ENCODE assay signal across 7 cellular contexts in genomic region chr2:237432484-237433092, GRCh38. TPM values are rescaled to one million over a fixed set of nuclear protein-coding genes. Genes with fewer than 3 reads are reported as not detected.
DNase-seq lines count a peak whose midpoint lies in the region; ATAC-seq and TF ChIP-seq lines count a peak whose summit lies in the region.

No MANE protein-coding gene starts in this region.

- H3K79me2 ChIP-seq in PC-9 (ENCODE audit: low read depth): no peaks in the 10 kb centered on the region

- H2AFZ ChIP-seq in PC-9: peak overlapping the region; percentile 58; the same call in 1 of the 2 replicates

- ATAC-seq in right cardiac atrium: peak; percentile 66 to 81
- ATAC-seq in HG02798 (IDR thresholded peaks at IDR 0.05; ENCODE audit: poor library complexity, unreplicated experiment): no peak

- H3K36me3 ChIP-seq in PC-9 (ENCODE audit: low read depth): no peaks in the 10 kb centered on the region
- no peaks in the 10 kb centered on the region for H3K36me3 ChIP-seq in SJCRH30

- H3K4me2 ChIP-seq in PC-9: peak overlapping the region; percentile 68

- intact Hi-C loops in PC-9 (cut with micrococcal nuclease; ENCODE audit: unreplicated experiment) (loop anchor here (2.0 kb wide), 1 partner anchor 32 kb away; no protein-coding TSS in a partner anchor), right cardiac atrium (cut with DNase I) (no loop called here)

- no TSS peak for BruUV-seq in PC-9 (replicated peaks; lab: Mats Ljungman, UMichigan)

- H3F3A ChIP-seq in PC-9 (ENCODE audit: insufficient read depth, low read depth): peaks cover 27% of the 10 kb centered on the region

- H3K9me3 ChIP-seq in PC-9 (ENCODE audit: insufficient read depth, low read depth) (0 out of 2 replicates have a peak, but pooled peaks cover 4% of the 10 kb centered on the region), right cardiac atrium (ENCODE audit: control insufficient read depth, low read length) (no peaks in the 10 kb centered on the region), SJCRH30 (replicated peaks) (no peaks in the 10 kb centered on the region)

- H3K4me1 ChIP-seq in PC-9 (replicated peaks; ENCODE audit: insufficient read depth) (peaks cover 34% of the 10 kb centered on the region), right cardiac atrium (ENCODE audit: control insufficient read depth, insufficient read depth, low read length) (peaks cover 6% of the 10 kb centered on the region), SJCRH30 (no peaks in the 10 kb centered on the region)

- 39% methylated on average over 17 of the region's 17 CpGs for WGBS in right cardiac atrium

- peak overlapping the region; percentile 22; the same call in 1 of the 2 replicates for H3K4me3 ChIP-seq in PC-9
- no peak overlapping the region for H3K4me3 ChIP-seq in right cardiac atrium (ENCODE audit: low read length)
- no peak overlapping the region for H3K4me3 ChIP-seq in SJCRH30

- H3K27ac ChIP-seq in PC-9 (peak overlapping the region; percentile 76), right cardiac atrium (ENCODE audit: low read length) (peak overlapping the region; percentile 28), SJCRH30 (no peak overlapping the region)

- CTCF ChIA-PET in PC-9 (lab: Charles Lee): interaction anchor here (0.6 to 1.4 kb wide), 3 partner anchors 11 to 68 kb away, joined by 3 to 5 read pairs (median 3); no protein-coding TSS in a partner anchor

- no peaks in the 10 kb centered on the region for H3K9me2 ChIP-seq in PC-9 (ENCODE audit: insufficient read depth)

- peak; percentile 64 to 94 for DNase-seq in PC-9
- peak; percentile 63 for DNase-seq in activated T-helper 1 cell treated with Interleukin-2 at 50 U/mL for 16 hours (ENCODE audit: low read depth)
- DNase-seq in right cardiac atrium: peak; percentile 52 to 84 (median 74)
- peak; percentile 40 to 65 for DNase-seq in stimulated activated CD8-positive, alpha-beta memory T cell treated with anti-CD3 and anti-CD28 coated beads, Interleukin-4, amount 100 ng/mL, for 1 hour (ENCODE audit: low read depth in 2 of 2, low spot score in 1 of 2)
- DNase-seq in SJCRH30: no peak
- no peak for DNase-seq in cerebellar cortex (ENCODE audit: low spot score)

- no peak; the same call in 1 of the 2 replicates for TF ChIP-seq CTCF in PC-9 (conservative IDR thresholded peaks at IDR 0.05)

- H3K27me3 ChIP-seq in PC-9 (ENCODE audit: insufficient read depth, low read depth) (no peaks in the 10 kb centered on the region), right cardiac atrium (ENCODE audit: control insufficient read depth, insufficient read depth) (no peaks in the 10 kb centered on the region), SJCRH30 (peaks cover 18% of the 10 kb centered on the region)

- POLR2A ChIA-PET in PC-9 (lab: Charles Lee; ENCODE audit: unreplicated experiment): no interaction called here

- H4K20me1 ChIP-seq in PC-9 (ENCODE audit: insufficient read depth): no peaks in the 10 kb centered on the region

RNA-seq across cellular contexts. Expression of gene COL6A3, which starts 18.6 kb away (rescaled TPM):
- total RNA-seq in PC-9 (2021) (0.57 and 0.75 TPM in 2 replicates), right cardiac atrium (100 to 1,000 TPM in 3 of 4 donors, 10 to 100 TPM in 1; 54.4 to 191 (median 139) TPM)
- polyA plus RNA-seq in right cardiac atrium: 33.2 TPM
- 0.04 TPM in 1 of 2 replicates, not detected in the other for total RNA-seq in SJCRH30 (2014; rRNA removed; shearing (Covaris generic))

RNA-seq across cellular contexts. Expression of gene MLPH, which starts 54.5 kb away (rescaled TPM):
- total RNA-seq in PC-9 (2021): 237 and 283 TPM in 2 replicates
- total RNA-seq in right cardiac atrium: 100 to 1,000 TPM in 3 of 4 donors, 10 to 100 TPM in 1; 57.8 to 189 (median 143) TPM
- polyA plus RNA-seq in right cardiac atrium: 138 TPM
- total RNA-seq in SJCRH30 (2014; rRNA removed; shearing (Covaris generic)): 0.14 TPM in 1 of 2 replicates, not detected in the other

Comparison
In these comparisons a context has a peak if more than half of its experiments do, and no peak if none do; other contexts are left out.
1. DNase-seq: peak in PC-9 (2 of 2), activated T-helper 1 cell treated with Interleukin-2 at 50 U/mL for 16 hours (single experiment), right cardiac atrium (3 of 3) and stimulated activated CD8-positive, alpha-beta memory T cell treated with anti-CD3 and anti-CD28 coated beads, Interleukin-4, amount 100 ng/mL, for 1 hour (2 of 2); none in SJCRH30 (0 of 2) and cerebellar cortex (single experiment).
2. RNA of gene COL6A3, which starts 18.6 kb away (total RNA-seq): 54.4 to 191 TPM in right cardiac atrium; 0.57 to 0.75 TPM in PC-9 and 0.04 TPM in SJCRH30; every median in the first group is over 10 times any median in the second.
3. RNA of gene MLPH, which starts 54.5 kb away (total RNA-seq): 237 to 283 TPM in PC-9 and 57.8 to 189 TPM in right cardiac atrium; 0.14 TPM in SJCRH30; every median in the first group is over 10 times any median in the second.